ENCODE assay signal across 1 cellular context in the genomic region with DNA sequence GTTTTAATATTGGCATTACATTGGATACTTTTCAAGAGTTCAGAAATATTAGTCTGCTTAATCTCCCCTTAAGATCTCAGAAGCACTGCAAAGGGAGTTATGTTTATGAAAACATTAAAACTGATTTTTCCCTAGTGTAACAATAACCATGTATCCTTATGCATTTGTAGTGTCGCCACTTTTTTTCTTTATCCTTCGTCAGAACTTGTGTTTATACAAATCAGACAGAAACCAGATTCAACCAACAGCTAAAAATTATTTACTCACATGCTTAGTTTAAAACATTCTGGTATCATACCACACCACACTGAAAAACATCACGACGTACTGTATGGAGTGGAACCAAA.
TF ChIP-seq lines count a peak whose summit lies in the region.

No MANE protein-coding gene starts in this region.

TF ChIP-seq in K562, 482 proteins besides CTCF, POLR2A, EP300 and RAD21 (continued from another document):
- TF ChIP-seq ELK1 (CRISPR knock-in tag; IDR thresholded peaks at IDR 0.05) (no peak), TCF7 (IDR thresholded peaks at IDR 0.05; ENCODE audit: borderline replicate concordance) (no peak), ARID1B (IDR thresholded peaks at IDR 0.05) (no peak), CBFB (CRISPR knock-in tag; IDR thresholded peaks at IDR 0.05) (no peak), ZKSCAN1 (IDR thresholded peaks at IDR 0.05; ENCODE audit: low read depth, low read length) (no peak), CBX8 (IDR thresholded peaks at IDR 0.05; ENCODE audit: borderline replicate concordance, extremely low read depth, low read depth, low read length, poor library complexity, severe bottlenecking) (no peak), HDAC8 (tag; IDR thresholded peaks at IDR 0.05) (no peak), FOXA1 (IDR thresholded peaks at IDR 0.05; ENCODE audit: borderline replicate concordance) (no peak), TOE1 (IDR thresholded peaks at IDR 0.05; ENCODE audit: borderline replicate concordance) (no peak), TOE1 (CRISPR knock-in tag; IDR thresholded peaks at IDR 0.05; ENCODE audit: borderline replicate concordance, low read depth) (no peak), TEAD2 (tag; IDR thresholded peaks at IDR 0.05) (no peak)
- TF ChIP-seq, protein P1, sequence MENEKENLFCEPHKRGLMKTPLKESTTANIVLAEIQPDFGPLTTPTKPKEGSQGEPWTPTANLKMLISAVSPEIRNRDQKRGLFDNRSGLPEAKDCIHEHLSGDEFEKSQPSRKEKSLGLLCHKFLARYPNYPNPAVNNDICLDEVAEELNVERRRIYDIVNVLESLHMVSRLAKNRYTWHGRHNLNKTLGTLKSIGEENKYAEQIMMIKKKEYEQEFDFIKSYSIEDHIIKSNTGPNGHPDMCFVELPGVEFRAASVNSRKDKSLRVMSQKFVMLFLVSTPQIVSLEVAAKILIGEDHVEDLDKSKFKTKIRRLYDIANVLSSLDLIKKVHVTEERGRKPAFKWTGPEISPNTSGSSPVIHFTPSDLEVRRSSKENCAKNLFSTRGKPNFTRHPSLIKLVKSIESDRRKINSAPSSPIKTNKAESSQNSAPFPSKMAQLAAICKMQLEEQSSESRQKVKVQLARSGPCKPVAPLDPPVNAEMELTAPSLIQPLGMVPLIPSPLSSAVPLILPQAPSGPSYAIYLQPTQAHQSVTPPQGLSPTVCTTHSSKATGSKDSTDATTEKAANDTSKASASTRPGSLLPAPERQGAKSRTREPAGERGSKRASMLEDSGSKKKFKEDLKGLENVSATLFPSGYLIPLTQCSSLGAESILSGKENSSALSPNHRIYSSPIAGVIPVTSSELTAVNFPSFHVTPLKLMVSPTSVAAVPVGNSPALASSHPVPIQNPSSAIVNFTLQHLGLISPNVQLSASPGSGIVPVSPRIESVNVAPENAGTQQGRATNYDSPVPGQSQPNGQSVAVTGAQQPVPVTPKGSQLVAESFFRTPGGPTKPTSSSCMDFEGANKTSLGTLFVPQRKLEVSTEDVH (IDR thresholded peaks at IDR 0.05; ENCODE audit: low read depth, partially characterized antibody), result no peak
- TF ChIP-seq, protein P2, sequence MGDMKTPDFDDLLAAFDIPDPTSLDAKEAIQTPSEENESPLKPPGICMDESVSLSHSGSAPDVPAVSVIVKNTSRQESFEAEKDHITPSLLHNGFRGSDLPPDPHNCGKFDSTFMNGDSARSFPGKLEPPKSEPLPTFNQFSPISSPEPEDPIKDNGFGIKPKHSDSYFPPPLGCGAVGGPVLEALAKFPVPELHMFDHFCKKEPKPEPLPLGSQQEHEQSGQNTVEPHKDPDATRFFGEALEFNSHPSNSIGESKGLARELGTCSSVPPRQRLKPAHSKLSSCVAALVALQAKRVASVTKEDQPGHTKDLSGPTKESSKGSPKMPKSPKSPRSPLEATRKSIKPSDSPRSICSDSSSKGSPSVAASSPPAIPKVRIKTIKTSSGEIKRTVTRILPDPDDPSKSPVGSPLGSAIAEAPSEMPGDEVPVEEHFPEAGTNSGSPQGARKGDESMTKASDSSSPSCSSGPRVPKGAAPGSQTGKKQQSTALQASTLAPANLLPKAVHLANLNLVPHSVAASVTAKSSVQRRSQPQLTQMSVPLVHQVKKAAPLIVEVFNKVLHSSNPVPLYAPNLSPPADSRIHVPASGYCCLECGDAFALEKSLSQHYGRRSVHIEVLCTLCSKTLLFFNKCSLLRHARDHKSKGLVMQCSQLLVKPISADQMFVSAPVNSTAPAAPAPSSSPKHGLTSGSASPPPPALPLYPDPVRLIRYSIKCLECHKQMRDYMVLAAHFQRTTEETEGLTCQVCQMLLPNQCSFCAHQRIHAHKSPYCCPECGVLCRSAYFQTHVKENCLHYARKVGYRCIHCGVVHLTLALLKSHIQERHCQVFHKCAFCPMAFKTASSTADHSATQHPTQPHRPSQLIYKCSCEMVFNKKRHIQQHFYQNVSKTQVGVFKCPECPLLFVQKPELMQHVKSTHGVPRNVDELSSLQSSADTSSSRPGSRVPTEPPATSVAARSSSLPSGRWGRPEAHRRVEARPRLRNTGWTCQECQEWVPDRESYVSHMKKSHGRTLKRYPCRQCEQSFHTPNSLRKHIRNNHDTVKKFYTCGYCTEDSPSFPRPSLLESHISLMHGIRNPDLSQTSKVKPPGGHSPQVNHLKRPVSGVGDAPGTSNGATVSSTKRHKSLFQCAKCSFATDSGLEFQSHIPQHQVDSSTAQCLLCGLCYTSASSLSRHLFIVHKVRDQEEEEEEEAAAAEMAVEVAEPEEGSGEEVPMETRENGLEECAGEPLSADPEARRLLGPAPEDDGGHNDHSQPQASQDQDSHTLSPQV (IDR thresholded peaks at IDR 0.05), result no peak
- TF ChIP-seq, protein P3, sequence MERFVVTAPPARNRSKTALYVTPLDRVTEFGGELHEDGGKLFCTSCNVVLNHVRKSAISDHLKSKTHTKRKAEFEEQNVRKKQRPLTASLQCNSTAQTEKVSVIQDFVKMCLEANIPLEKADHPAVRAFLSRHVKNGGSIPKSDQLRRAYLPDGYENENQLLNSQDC (CRISPR knock-in tag; IDR thresholded peaks at IDR 0.05), result no peak
